Comparison of ENCODE assay signal across 12 cellular contexts in genomic region chr10:133230387-133231195, GRCh38. TPM values are rescaled to one million over a fixed set of nuclear protein-coding genes. Genes with fewer than 3 reads are reported as not detected.
DNase-seq lines count a peak whose midpoint lies in the region; ATAC-seq and TF ChIP-seq lines count a peak whose summit lies in the region.
"Had no signal": no experiment of that assay in that cellular context is flagged by ENCODE, and none has a peak within 500 bp of the region (broad histone marks: within the 10 kb centered on the region; RNA-seq: fewer than 3 reads in every experiment).

No MANE protein-coding gene starts in this region.

- H3K4me1 ChIP-seq in NT2/D1 (ENCODE audit: insufficient read depth, insufficient read length) (peaks cover 8% of the 10 kb centered on the region), iPS DF 6.9 (ENCODE audit: control insufficient read depth, insufficient read depth, low read length) (peaks cover 6% of the 10 kb centered on the region), thyroid gland (peaks cover 0 to 15% of the 10 kb centered on the region in 2 donors)
- H3K4me1 ChIP-seq: SJCRH30 had no signal

- TF ChIP-seq CTCF in thyroid gland (IDR thresholded peaks at IDR 0.05) = no peak

- no peak for ATAC-seq in left ventricle myocardium superior
- no peak for ATAC-seq in GM19395 (IDR thresholded peaks at IDR 0.05; ENCODE audit: unreplicated experiment)

- TF ChIP-seq POLR2A in thyroid gland (IDR thresholded peaks at IDR 0.05) = no peak

- WGBS in iPS DF 6.9 (ENCODE audit: insufficient coverage, insufficient read length) = no CpG with 5 or more reads among the region's 122 CpGs
- 10% methylated on average over 2 of the region's 122 CpGs; no CpG with 5 or more reads in 1 of the 2 donors for WGBS in thyroid gland, 2 donors

- H3K9ac ChIP-seq in NT2/D1 (ENCODE audit: insufficient read length, low read depth) = peak overlapping the region; percentile 61

- peak overlapping the region; percentile 49 for H3K4me3 ChIP-seq in NT2/D1 (ENCODE audit: insufficient read length, low read depth)
- H3K4me3 ChIP-seq in iPS DF 6.9 (ENCODE audit: low read length) = peak overlapping the region; percentile 32; the same call in 1 of the 2 replicates
- no peak overlapping the region for H3K4me3 ChIP-seq in thyroid gland (replicated peaks in 1 of 3)
- H3K4me3 ChIP-seq: SJCRH30 had no signal

- DNase-seq in left ventricle myocardium superior (peak; percentile 59), cardiac septum (ENCODE audit: low spot score) (no peak), NT2/D1 (ENCODE audit: low read depth, low spot score) (no peak), iPS DF 6.9 (ENCODE audit: low read depth, low spot score) (no peak), thyroid gland (peak; percentile 35 to 44), NCI-H2107 treated with DMSO at 0.1 percent for 48 hours (lab: John Stamatoyannopoulos, UW; ENCODE audit: unreplicated experiment) (no peak), cortex of kidney (lab: John Stamatoyannopoulos, UW) (no peak)
- DNase-seq: activated CD8-positive, alpha-beta memory T cell treated with anti-CD3 and anti-CD28 coated beads for 24 hours; Calu3; SJCRH30 had no signal

- peaks cover 73% of the 10 kb centered on the region for H3K27me3 ChIP-seq in NT2/D1 (ENCODE audit: insufficient read depth, insufficient read length)
- peaks cover 6% of the 10 kb centered on the region; the same call in 1 of the 2 replicates for H3K27me3 ChIP-seq in iPS DF 6.9 (ENCODE audit: control insufficient read depth, insufficient read depth, low read length)
- peaks cover 18% of the 10 kb centered on the region for H3K27me3 ChIP-seq in thyroid gland
- H3K27me3 ChIP-seq: SJCRH30 had no signal

- H3K9me3 ChIP-seq in NT2/D1 (ENCODE audit: insufficient read depth, low read length) (peaks cover 7% of the 10 kb centered on the region; the same call in 1 of the 2 replicates), iPS DF 6.9 (ENCODE audit: control insufficient read depth, insufficient read depth, low read length) (no peaks in the 10 kb centered on the region), thyroid gland (no peaks in the 10 kb centered on the region)
- H3K9me3 ChIP-seq: SJCRH30 had no signal

- H3K27ac ChIP-seq in iPS DF 6.9 (ENCODE audit: low read length) (no peak overlapping the region), thyroid gland (no peak overlapping the region)
- H3K27ac ChIP-seq: SJCRH30 had no signal

- H3K36me3 ChIP-seq in NT2/D1 (ENCODE audit: insufficient read depth, insufficient read length, low read length) = no peaks in the 10 kb centered on the region
- H3K36me3 ChIP-seq in iPS DF 6.9 (ENCODE audit: control insufficient read depth, insufficient read depth, low read length) = no peaks in the 10 kb centered on the region
- H3K36me3 ChIP-seq in thyroid gland = no peaks in the 10 kb centered on the region
- H3K36me3 ChIP-seq: SJCRH30 had no signal

- intact Hi-C loops in left ventricle myocardium superior (cut with micrococcal nuclease) = no loop called here
- intact Hi-C loops in cardiac septum (cut with DNase I) = no loop called here
- intact Hi-C loops in thyroid gland (cut with DNase I) = no loop called here

RNA-seq across cellular contexts. Expression of gene UTF1, which starts 0.6 kb away (rescaled TPM):
- not detected for total RNA-seq in left ventricle myocardium superior
- total RNA-seq in cardiac septum = not detected
- not detected for total RNA-seq in thyroid gland
- total RNA-seq: Calu3, SJCRH30, skeletal muscle tissue had no signal

RNA-seq across cellular contexts. Expression of gene VENTX, which starts 7.1 kb away (rescaled TPM):
- 0.99 TPM for total RNA-seq in left ventricle myocardium superior
- total RNA-seq in cardiac septum = 0.40 TPM
- total RNA-seq in thyroid gland = 1 to 10 TPM in 1 of 4 donors, under 1 TPM in 2, not detected in 1; 0.40 to 1.3 (median 0.63) TPM
- total RNA-seq: Calu3, skeletal muscle tissue had no signal

RNA-seq across cellular contexts. Expression of gene ADAM8, which starts 46.1 kb away (rescaled TPM):
- total RNA-seq in left ventricle myocardium superior = 2.4 TPM
- total RNA-seq in cardiac septum = 4.3 TPM
- total RNA-seq in thyroid gland = 1 to 10 TPM; 1.6 to 9.8 (median 2.6) TPM

Comparison
In these comparisons a context has a peak if more than half of its experiments do, and no peak if none do; other contexts are left out.
1. DNase-seq: peak in left ventricle myocardium superior (single experiment) and thyroid gland (2 of 2); none in cardiac septum (single experiment), NT2/D1 (single experiment), iPS DF 6.9 (single experiment), NCI-H2107 treated with DMSO at 0.1 percent for 48 hours (single experiment) and cortex of kidney (single experiment).
2. H3K4me3 ChIP-seq: peak in NT2/D1 (single experiment) and iPS DF 6.9 (single experiment); none in thyroid gland (0 of 3).